In genomic region chr17:82750241-82750905, GRCh38 we compare ENCODE assay signal across 11 cellular contexts. TPM values are rescaled to one million over a fixed set of nuclear protein-coding genes. Genes with fewer than 3 reads are reported as not detected.
DNase-seq lines count a peak whose midpoint lies in the region; ATAC-seq and TF ChIP-seq lines count a peak whose summit lies in the region.
"Had no signal": no experiment of that assay in that cellular context is flagged by ENCODE, and none has a peak within 500 bp of the region (broad histone marks: within the 10 kb centered on the region; RNA-seq: fewer than 3 reads in every experiment).

No MANE protein-coding gene starts in this region.

- no peak for TF ChIP-seq CTCF in mesothelial cell of epicardium (IDR thresholded peaks at IDR 0.05; ENCODE audit: unreplicated experiment)

- peaks cover 30% of the 10 kb centered on the region for H3K4me1 Mint-ChIP-seq in stimulated activated naive CD8-positive, alpha-beta T cell treated with anti-CD3 and anti-CD28 coated beads, Interleukin-15, Interleukin-2, amounts not matched to agents 100 ng/mL and 50 ng/mL, for 24 hours (ENCODE audit: low read depth)
- H3K4me1 Mint-ChIP-seq in activated naive CD8-positive, alpha-beta T cell treated with anti-CD3 and anti-CD28 coated beads, Interleukin-2, amount 10 ng/mL, durations not matched to agents 7 days and 5 days: peaks cover 15% of the 10 kb centered on the region
- peaks cover 27% of the 10 kb centered on the region for H3K4me1 Mint-ChIP-seq in mesothelial cell of epicardium

- H3K4me3 Mint-ChIP-seq in stimulated activated naive CD8-positive, alpha-beta T cell treated with anti-CD3 and anti-CD28 coated beads, Interleukin-15, Interleukin-2, amounts not matched to agents 100 ng/mL and 50 ng/mL, for 24 hours: peak overlapping the region; percentile 51
- H3K4me3 Mint-ChIP-seq in activated naive CD8-positive, alpha-beta T cell treated with anti-CD3 and anti-CD28 coated beads, Interleukin-2, amount 10 ng/mL, durations not matched to agents 7 days and 5 days: peak overlapping the region; percentile 48
- peak overlapping the region; percentile 47 for H3K4me3 Mint-ChIP-seq in mesothelial cell of epicardium

- peaks cover 5% of the 10 kb centered on the region for H3K9me3 Mint-ChIP-seq in stimulated activated naive CD8-positive, alpha-beta T cell treated with anti-CD3 and anti-CD28 coated beads, Interleukin-15, Interleukin-2, amounts not matched to agents 100 ng/mL and 50 ng/mL, for 24 hours
- H3K9me3 Mint-ChIP-seq in activated naive CD8-positive, alpha-beta T cell treated with anti-CD3 and anti-CD28 coated beads, Interleukin-2, amount 10 ng/mL, durations not matched to agents 7 days and 5 days: peaks cover 7% of the 10 kb centered on the region
- H3K9me3 Mint-ChIP-seq in mesothelial cell of epicardium: peaks cover 19% of the 10 kb centered on the region

- no peaks in the 10 kb centered on the region for H3K36me3 Mint-ChIP-seq in stimulated activated naive CD8-positive, alpha-beta T cell treated with anti-CD3 and anti-CD28 coated beads, Interleukin-15, Interleukin-2, amounts not matched to agents 100 ng/mL and 50 ng/mL, for 24 hours (ENCODE audit: low read depth)
- peaks cover 5% of the 10 kb centered on the region for H3K36me3 Mint-ChIP-seq in activated naive CD8-positive, alpha-beta T cell treated with anti-CD3 and anti-CD28 coated beads, Interleukin-2, amount 10 ng/mL, durations not matched to agents 7 days and 5 days
- H3K36me3 Mint-ChIP-seq in mesothelial cell of epicardium: peaks cover 21% of the 10 kb centered on the region

- POLR2A ChIA-PET in activated naive CD8-positive, alpha-beta T cell treated with anti-CD3 and anti-CD28 coated beads, Interleukin-2, amount 10 ng/mL, durations not matched to agents 7 days and 5 days (lab: Charles Lee): no interaction called here

- no peaks in the 10 kb centered on the region for H3K27me3 Mint-ChIP-seq in stimulated activated naive CD8-positive, alpha-beta T cell treated with anti-CD3 and anti-CD28 coated beads, Interleukin-15, Interleukin-2, amounts not matched to agents 100 ng/mL and 50 ng/mL, for 24 hours
- peaks cover 4% of the 10 kb centered on the region for H3K27me3 Mint-ChIP-seq in activated naive CD8-positive, alpha-beta T cell treated with anti-CD3 and anti-CD28 coated beads, Interleukin-2, amount 10 ng/mL, durations not matched to agents 7 days and 5 days
- H3K27me3 Mint-ChIP-seq in mesothelial cell of epicardium (ENCODE audit: low read depth): no peaks in the 10 kb centered on the region

- no peak for DNase-seq in stimulated activated naive CD8-positive, alpha-beta T cell treated with anti-CD3 and anti-CD28 coated beads, Interleukin-15, Interleukin-2, amounts not matched to agents 100 U/mL and 50 U/mL, for 24 hours
- DNase-seq in activated naive CD8-positive, alpha-beta T cell treated with anti-CD3 and anti-CD28 coated beads, Interleukin-2, amount 10 ng/mL, durations not matched to agents 7 days and 5 days: no peak
- no peak for DNase-seq in mesothelial cell of epicardium (ENCODE audit: low spot score in 2 of 2, unreplicated experiment in 2 of 2)
- DNase-seq in CD1c-positive myeloid dendritic cell (ENCODE audit: extremely low spot score): no peak
- DNase-seq in iPS-NIHi11 (ENCODE audit: low spot score): no peak
- DNase-seq: NCI-H1436 treated with DMSO at 0.1 percent for 48 hours, NCI-H524 treated with DMSO at 0.1 percent for 48 hours had no signal

- no peak overlapping the region for H3K27ac Mint-ChIP-seq in stimulated activated naive CD8-positive, alpha-beta T cell treated with anti-CD3 and anti-CD28 coated beads, Interleukin-15, Interleukin-2, amounts not matched to agents 100 ng/mL and 50 ng/mL, for 24 hours
- no peak overlapping the region for H3K27ac Mint-ChIP-seq in activated naive CD8-positive, alpha-beta T cell treated with anti-CD3 and anti-CD28 coated beads, Interleukin-2, amount 10 ng/mL, durations not matched to agents 7 days and 5 days
- peak overlapping the region; percentile 12 for H3K27ac Mint-ChIP-seq in mesothelial cell of epicardium

- ATAC-seq in stimulated activated naive CD8-positive, alpha-beta T cell treated with anti-CD3 and anti-CD28 coated beads, Interleukin-15, Interleukin-2, amounts not matched to agents 100 U/mL and 50 U/mL, for 24 hours: no peak
- ATAC-seq in activated naive CD8-positive, alpha-beta T cell treated with anti-CD3 and anti-CD28 coated beads, Interleukin-2, amount 10 ng/mL, durations not matched to agents 7 days and 5 days (ENCODE audit: low read depth): no peak
- ATAC-seq in HG03095 (IDR thresholded peaks at IDR 0.05; ENCODE audit: unreplicated experiment): no peak
- ATAC-seq in GM21717 (IDR thresholded peaks at IDR 0.05; ENCODE audit: unreplicated experiment): no peak

RNA-seq across cellular contexts. Expression of gene TBCD, which starts 1.5 kb away (rescaled TPM):
- total RNA-seq in activated naive CD8-positive, alpha-beta T cell treated with anti-CD3 and anti-CD28 coated beads, Interleukin-2, amount 10 ng/mL, durations not matched to agents 7 days and 5 days: 100 to 1,000 TPM; 181 to 186 TPM
- total RNA-seq in mesothelial cell of epicardium: 102 to 117 TPM (median 103 TPM) in 3 replicates

RNA-seq across cellular contexts. Expression of gene FN3K, which starts 15.0 kb away (rescaled TPM):
- 1 to 10 TPM; 5.2 TPM for total RNA-seq in activated naive CD8-positive, alpha-beta T cell treated with anti-CD3 and anti-CD28 coated beads, Interleukin-2, amount 10 ng/mL, durations not matched to agents 7 days and 5 days
- 31.9 to 33.3 TPM (median 33.0 TPM) in 3 replicates for total RNA-seq in mesothelial cell of epicardium
- total RNA-seq: RPMI7951 had no signal

RNA-seq across cellular contexts. Expression of gene FN3KRP, which starts 33.9 kb away (rescaled TPM):
- total RNA-seq in activated naive CD8-positive, alpha-beta T cell treated with anti-CD3 and anti-CD28 coated beads, Interleukin-2, amount 10 ng/mL, durations not matched to agents 7 days and 5 days: 10 to 100 TPM; 42.6 to 42.7 TPM
- total RNA-seq in mesothelial cell of epicardium: 30.3 to 31.6 TPM (median 30.6 TPM) in 3 replicates

RNA-seq across cellular contexts. Expression of gene RAB40B, which starts 51.9 kb away (rescaled TPM):
- total RNA-seq in activated naive CD8-positive, alpha-beta T cell treated with anti-CD3 and anti-CD28 coated beads, Interleukin-2, amount 10 ng/mL, durations not matched to agents 7 days and 5 days: 1 to 10 TPM; 3.3 to 3.5 TPM
- 25.0 to 26.5 TPM (median 25.5 TPM) in 3 replicates for total RNA-seq in mesothelial cell of epicardium
